ENCODE assay signal across 1 cellular context in the genomic region with DNA sequence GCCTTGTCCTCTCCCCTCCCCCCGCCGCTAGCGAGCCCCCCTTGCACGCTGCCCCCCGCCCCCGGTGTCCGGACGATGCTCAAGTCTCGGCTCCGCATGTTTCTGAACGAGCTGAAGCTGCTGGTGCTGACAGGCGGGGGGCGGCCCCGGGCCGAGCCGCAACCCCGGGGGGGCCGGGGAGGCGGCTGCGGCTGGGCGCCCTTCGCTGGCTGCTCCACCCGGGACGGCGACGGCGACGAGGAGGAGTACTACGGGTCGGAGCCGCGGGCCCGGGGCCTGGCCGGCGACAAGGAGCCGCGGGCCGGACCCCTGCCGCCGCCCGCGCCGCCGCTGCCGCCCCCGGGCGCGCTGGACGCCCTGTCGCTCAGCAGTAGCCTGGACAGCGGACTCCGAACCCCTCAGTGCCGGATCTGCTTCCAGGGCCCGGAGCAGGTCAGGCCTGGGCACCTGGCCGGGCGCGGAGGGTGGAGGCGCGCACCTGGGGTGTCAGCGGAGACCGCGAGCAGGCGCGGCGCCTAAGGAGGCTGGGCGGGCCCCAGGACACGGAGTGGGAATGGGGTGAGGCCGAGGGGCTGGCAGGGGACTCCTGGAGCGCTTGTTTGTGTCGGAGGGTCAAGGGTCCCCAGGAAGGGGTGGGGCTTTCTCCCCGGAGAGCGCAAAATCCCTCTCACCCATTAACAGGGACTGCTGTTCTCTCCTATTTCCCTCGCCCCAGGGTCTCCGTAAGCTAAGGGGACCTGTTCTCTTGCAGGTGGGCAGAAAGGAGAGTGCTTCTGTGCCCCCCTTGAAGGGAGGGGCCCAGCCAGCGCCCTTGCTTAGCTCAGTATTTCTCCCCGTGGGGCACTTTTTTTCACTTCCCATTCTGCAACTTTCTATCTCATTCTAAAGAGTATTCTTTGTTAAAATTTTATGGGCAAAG.
TF ChIP-seq lines count a peak whose summit lies in the region.

No MANE protein-coding gene starts in this region.

TF ChIP-seq in HEK293, 187 proteins besides CTCF, POLR2A, EP300 and RAD21 (continued from another document and continues in another):
- TF ChIP-seq YY1 (tag by site-specific recombination; IDR thresholded peaks at IDR 0.05), result no peak
- no peak for TF ChIP-seq ZNF211 (tag by site-specific recombination; IDR thresholded peaks at IDR 0.05; ENCODE audit: low read depth)
- TF ChIP-seq ZIC2 (tag by site-specific recombination; IDR thresholded peaks at IDR 0.05), result peak; percentile 95
- no peak for TF ChIP-seq ZNF354C (tag by site-specific recombination; IDR thresholded peaks at IDR 0.05; ENCODE audit: borderline replicate concordance, low read depth)
- TF ChIP-seq ZNF777 (tag by site-specific recombination; IDR thresholded peaks at IDR 0.05; ENCODE audit: borderline replicate concordance), result no peak
- TF ChIP-seq ZNF629 (tag by site-specific recombination; IDR thresholded peaks at IDR 0.05), result no peak
- TF ChIP-seq, protein P1, sequence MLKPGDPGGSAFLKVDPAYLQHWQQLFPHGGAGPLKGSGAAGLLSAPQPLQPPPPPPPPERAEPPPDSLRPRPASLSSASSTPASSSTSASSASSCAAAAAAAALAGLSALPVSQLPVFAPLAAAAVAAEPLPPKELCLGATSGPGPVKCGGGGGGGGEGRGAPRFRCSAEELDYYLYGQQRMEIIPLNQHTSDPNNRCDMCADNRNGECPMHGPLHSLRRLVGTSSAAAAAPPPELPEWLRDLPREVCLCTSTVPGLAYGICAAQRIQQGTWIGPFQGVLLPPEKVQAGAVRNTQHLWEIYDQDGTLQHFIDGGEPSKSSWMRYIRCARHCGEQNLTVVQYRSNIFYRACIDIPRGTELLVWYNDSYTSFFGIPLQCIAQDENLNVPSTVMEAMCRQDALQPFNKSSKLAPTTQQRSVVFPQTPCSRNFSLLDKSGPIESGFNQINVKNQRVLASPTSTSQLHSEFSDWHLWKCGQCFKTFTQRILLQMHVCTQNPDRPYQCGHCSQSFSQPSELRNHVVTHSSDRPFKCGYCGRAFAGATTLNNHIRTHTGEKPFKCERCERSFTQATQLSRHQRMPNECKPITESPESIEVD (tag by site-specific recombination; IDR thresholded peaks at IDR 0.05), result no peak
- TF ChIP-seq, protein P2, sequence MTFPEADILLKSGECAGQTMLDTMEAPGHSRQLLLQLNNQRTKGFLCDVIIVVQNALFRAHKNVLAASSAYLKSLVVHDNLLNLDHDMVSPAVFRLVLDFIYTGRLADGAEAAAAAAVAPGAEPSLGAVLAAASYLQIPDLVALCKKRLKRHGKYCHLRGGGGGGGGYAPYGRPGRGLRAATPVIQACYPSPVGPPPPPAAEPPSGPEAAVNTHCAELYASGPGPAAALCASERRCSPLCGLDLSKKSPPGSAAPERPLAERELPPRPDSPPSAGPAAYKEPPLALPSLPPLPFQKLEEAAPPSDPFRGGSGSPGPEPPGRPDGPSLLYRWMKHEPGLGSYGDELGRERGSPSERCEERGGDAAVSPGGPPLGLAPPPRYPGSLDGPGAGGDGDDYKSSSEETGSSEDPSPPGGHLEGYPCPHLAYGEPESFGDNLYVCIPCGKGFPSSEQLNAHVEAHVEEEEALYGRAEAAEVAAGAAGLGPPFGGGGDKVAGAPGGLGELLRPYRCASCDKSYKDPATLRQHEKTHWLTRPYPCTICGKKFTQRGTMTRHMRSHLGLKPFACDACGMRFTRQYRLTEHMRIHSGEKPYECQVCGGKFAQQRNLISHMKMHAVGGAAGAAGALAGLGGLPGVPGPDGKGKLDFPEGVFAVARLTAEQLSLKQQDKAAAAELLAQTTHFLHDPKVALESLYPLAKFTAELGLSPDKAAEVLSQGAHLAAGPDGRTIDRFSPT (tag by site-specific recombination; IDR thresholded peaks at IDR 0.05), result no peak
- no peak for TF ChIP-seq ZNF658 (tag by site-specific recombination; IDR thresholded peaks at IDR 0.05)
- TF ChIP-seq ZSCAN16 (tag by site-specific recombination; IDR thresholded peaks at IDR 0.05), result no peak
- TF ChIP-seq ZNF830 (tag by site-specific recombination; IDR thresholded peaks at IDR 0.05; ENCODE audit: low read depth), result no peak
- no peak for TF ChIP-seq ZNF449 (tag by site-specific recombination; IDR thresholded peaks at IDR 0.05)
- TF ChIP-seq ZNF521 (tag by site-specific recombination; IDR thresholded peaks at IDR 0.05), result no peak
- peak; percentile 29; the same call in 1 of the 2 replicates for TF ChIP-seq SP2 (tag by site-specific recombination; IDR thresholded peaks at IDR 0.05)
- TF ChIP-seq, protein P3, sequence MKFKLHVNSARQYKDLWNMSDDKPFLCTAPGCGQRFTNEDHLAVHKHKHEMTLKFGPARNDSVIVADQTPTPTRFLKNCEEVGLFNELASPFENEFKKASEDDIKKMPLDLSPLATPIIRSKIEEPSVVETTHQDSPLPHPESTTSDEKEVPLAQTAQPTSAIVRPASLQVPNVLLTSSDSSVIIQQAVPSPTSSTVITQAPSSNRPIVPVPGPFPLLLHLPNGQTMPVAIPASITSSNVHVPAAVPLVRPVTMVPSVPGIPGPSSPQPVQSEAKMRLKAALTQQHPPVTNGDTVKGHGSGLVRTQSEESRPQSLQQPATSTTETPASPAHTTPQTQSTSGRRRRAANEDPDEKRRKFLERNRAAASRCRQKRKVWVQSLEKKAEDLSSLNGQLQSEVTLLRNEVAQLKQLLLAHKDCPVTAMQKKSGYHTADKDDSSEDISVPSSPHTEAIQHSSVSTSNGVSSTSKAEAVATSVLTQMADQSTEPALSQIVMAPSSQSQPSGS (tag by site-specific recombination; IDR thresholded peaks at IDR 0.05; ENCODE audit: low read depth), result no peak
- no peak for TF ChIP-seq ELK4 (IDR thresholded peaks at IDR 0.05; ENCODE audit: borderline replicate concordance, low read depth, low read length)
- no peak for TF ChIP-seq ZNF530 (tag by site-specific recombination; IDR thresholded peaks at IDR 0.05; ENCODE audit: low read depth)
- TF ChIP-seq, protein P4, sequence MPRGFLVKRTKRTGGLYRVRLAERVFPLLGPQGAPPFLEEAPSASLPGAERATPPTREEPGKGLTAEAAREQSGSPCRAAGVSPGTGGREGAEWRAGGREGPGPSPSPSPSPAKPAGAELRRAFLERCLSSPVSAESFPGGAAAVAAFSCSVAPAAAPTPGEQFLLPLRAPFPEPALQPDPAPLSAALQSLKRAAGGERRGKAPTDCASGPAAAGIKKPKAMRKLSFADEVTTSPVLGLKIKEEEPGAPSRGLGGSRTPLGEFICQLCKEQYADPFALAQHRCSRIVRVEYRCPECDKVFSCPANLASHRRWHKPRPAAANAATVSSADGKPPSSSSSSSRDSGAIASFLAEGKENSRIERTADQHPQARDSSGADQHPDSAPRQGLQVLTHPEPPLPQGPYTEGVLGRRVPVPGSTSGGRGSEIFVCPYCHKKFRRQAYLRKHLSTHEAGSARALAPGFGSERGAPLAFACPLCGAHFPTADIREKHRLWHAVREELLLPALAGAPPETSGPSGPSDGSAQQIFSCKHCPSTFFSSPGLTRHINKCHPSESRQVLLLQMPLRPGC (tag by site-specific recombination; IDR thresholded peaks at IDR 0.05), result no peak
- no peak for TF ChIP-seq ZXDB (tag by site-specific recombination; IDR thresholded peaks at IDR 0.05)
- TF ChIP-seq TSHZ1 (tag by site-specific recombination; IDR thresholded peaks at IDR 0.05; ENCODE audit: borderline replicate concordance), result no peak
- TF ChIP-seq ZNF561 (tag by site-specific recombination; IDR thresholded peaks at IDR 0.05; ENCODE audit: borderline replicate concordance), result peak; percentile 42; the same call in 1 of the 2 replicates
- TF ChIP-seq ZFP41 (tag by site-specific recombination; IDR thresholded peaks at IDR 0.05; ENCODE audit: borderline replicate concordance), result no peak
- TF ChIP-seq, protein P5, sequence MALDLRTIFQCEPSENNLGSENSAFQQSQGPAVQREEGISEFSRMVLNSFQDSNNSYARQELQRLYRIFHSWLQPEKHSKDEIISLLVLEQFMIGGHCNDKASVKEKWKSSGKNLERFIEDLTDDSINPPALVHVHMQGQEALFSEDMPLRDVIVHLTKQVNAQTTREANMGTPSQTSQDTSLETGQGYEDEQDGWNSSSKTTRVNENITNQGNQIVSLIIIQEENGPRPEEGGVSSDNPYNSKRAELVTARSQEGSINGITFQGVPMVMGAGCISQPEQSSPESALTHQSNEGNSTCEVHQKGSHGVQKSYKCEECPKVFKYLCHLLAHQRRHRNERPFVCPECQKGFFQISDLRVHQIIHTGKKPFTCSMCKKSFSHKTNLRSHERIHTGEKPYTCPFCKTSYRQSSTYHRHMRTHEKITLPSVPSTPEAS (tag by site-specific recombination; IDR thresholded peaks at IDR 0.05), result no peak
- TF ChIP-seq HOXA7 (CRISPR knock-in tag; IDR thresholded peaks at IDR 0.05; ENCODE audit: borderline replicate concordance), result no peak
- TF ChIP-seq ZFP37 (tag by site-specific recombination; IDR thresholded peaks at IDR 0.05), result no peak
- TF ChIP-seq ZSCAN23 (tag by site-specific recombination; IDR thresholded peaks at IDR 0.05), result no peak
- TF ChIP-seq ZNF302 (tag by site-specific recombination; IDR thresholded peaks at IDR 0.05; ENCODE audit: low read depth), result no peak
- TF ChIP-seq ZNF654 (tag by site-specific recombination; IDR thresholded peaks at IDR 0.05; ENCODE audit: low read depth), result no peak
- TF ChIP-seq ZNF248 (tag by site-specific recombination; IDR thresholded peaks at IDR 0.05), result no peak
- TF ChIP-seq ZNF600 (tag by site-specific recombination; IDR thresholded peaks at IDR 0.05), result peak; percentile 78
- peak; percentile 81 for TF ChIP-seq ZBTB8A (tag by site-specific recombination; IDR thresholded peaks at IDR 0.05)
- TF ChIP-seq MYNN (tag by site-specific recombination; IDR thresholded peaks at IDR 0.05; ENCODE audit: borderline replicate concordance), result no peak
- TF ChIP-seq TCF7L2 (IDR thresholded peaks at IDR 0.05; ENCODE audit: borderline replicate concordance, low read depth, low read length), result no peak
- TF ChIP-seq SCRT2 (tag by site-specific recombination; IDR thresholded peaks at IDR 0.05), result no peak
- TF ChIP-seq MZF1 (tag by site-specific recombination; IDR thresholded peaks at IDR 0.05; ENCODE audit: borderline replicate concordance), result no peak
- TF ChIP-seq, protein P6, sequence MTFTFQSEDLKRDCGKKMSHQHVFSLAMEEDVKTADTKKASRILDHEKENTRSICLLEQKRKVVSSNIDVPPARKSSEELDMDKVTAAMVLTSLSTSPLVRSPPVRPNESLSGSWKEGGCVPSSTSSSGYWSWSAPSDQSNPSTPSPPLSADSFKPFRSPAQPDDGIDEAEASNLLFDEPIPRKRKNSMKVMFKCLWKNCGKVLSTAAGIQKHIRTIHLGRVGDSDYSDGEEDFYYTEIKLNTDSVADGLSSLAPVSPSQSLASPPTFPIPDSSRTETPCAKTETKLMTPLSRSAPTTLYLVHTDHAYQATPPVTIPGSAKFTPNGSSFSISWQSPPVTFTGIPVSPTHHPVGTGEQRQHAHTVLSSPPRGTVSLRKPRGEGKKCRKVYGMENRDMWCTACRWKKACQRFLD (tag by site-specific recombination; IDR thresholded peaks at IDR 0.05), result no peak
- no peak for TF ChIP-seq ZNF214 (tag by site-specific recombination; IDR thresholded peaks at IDR 0.05; ENCODE audit: borderline replicate concordance)
- TF ChIP-seq ZBTB48 (tag by site-specific recombination; IDR thresholded peaks at IDR 0.05), result 0 out of 2 replicates have a peak, but pooled peaks have one; percentile 24
- no peak for TF ChIP-seq ZNF664 (tag by site-specific recombination; IDR thresholded peaks at IDR 0.05)
- TF ChIP-seq KLF10 (tag by site-specific recombination; IDR thresholded peaks at IDR 0.05), result no peak
- no peak for TF ChIP-seq ZNF76 (tag by site-specific recombination; IDR thresholded peaks at IDR 0.05; ENCODE audit: borderline replicate concordance, low read depth)
- no peak for TF ChIP-seq HOXC10 (CRISPR knock-in tag; IDR thresholded peaks at IDR 0.05)
